In the genomic region with DNA sequence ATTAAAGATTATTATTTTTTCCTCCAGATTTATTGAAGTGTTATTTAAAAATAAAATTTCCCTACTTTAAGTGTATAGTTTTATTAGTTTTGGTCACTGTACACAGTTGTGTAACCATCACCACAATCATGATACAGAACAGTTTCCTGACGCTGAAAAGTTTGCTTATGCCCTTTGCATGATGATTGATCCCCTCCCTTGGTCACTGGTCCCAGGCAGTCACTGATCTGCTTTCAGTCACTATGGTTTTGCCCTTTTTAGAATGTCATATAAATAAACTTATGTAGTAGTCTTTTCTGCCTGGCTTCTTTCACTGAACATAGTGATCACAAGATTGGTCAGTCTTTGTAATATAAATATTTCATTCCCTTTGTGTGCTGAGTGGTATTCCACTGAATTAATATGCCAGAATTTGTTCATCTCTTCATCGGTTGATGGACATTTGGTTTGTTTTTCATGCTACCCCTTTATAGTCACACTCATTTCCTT, we compare ENCODE assay signal across 1 cellular context.
TF ChIP-seq lines count a peak whose summit lies in the region.

No MANE protein-coding gene starts in this region.

TF ChIP-seq in IMR-90, 13 proteins besides CTCF, POLR2A, EP300 and RAD21:
- TF ChIP-seq RCOR1 (IDR thresholded peaks at IDR 0.05; ENCODE audit: insufficient replicate concordance, low read length) (no peak), MAFK (IDR thresholded peaks at IDR 0.05; ENCODE audit: low read depth, low read length) (no peak), MXI1 (IDR thresholded peaks at IDR 0.05; ENCODE audit: borderline replicate concordance, low read depth, low read length) (no peak), NFE2L2 (IDR thresholded peaks at IDR 0.05; ENCODE audit: low read depth, low read length) (no peak), CEBPB (IDR thresholded peaks at IDR 0.05; ENCODE audit: low read depth, low read length) (no peak), FOS (IDR thresholded peaks at IDR 0.05; ENCODE audit: low read depth, low read length) (no peak), MAZ (IDR thresholded peaks at IDR 0.05; ENCODE audit: borderline replicate concordance, low read depth, low read length) (no peak), BHLHE40 (IDR thresholded peaks at IDR 0.05; ENCODE audit: low read depth, low read length) (no peak), RFX5 (IDR thresholded peaks at IDR 0.05; ENCODE audit: low read depth, low read length) (no peak), SMC3 (IDR thresholded peaks at IDR 0.05; ENCODE audit: low read depth, low read length) (no peak), CHD1 (IDR thresholded peaks at IDR 0.05; ENCODE audit: low read depth, low read length) (no peak)
- TF ChIP-seq, protein P1, sequence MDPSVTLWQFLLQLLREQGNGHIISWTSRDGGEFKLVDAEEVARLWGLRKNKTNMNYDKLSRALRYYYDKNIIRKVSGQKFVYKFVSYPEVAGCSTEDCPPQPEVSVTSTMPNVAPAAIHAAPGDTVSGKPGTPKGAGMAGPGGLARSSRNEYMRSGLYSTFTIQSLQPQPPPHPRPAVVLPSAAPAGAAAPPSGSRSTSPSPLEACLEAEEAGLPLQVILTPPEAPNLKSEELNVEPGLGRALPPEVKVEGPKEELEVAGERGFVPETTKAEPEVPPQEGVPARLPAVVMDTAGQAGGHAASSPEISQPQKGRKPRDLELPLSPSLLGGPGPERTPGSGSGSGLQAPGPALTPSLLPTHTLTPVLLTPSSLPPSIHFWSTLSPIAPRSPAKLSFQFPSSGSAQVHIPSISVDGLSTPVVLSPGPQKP (IDR thresholded peaks at IDR 0.05; ENCODE audit: borderline replicate concordance, low read depth, low read length): no peak
- TF ChIP-seq, protein P2, sequence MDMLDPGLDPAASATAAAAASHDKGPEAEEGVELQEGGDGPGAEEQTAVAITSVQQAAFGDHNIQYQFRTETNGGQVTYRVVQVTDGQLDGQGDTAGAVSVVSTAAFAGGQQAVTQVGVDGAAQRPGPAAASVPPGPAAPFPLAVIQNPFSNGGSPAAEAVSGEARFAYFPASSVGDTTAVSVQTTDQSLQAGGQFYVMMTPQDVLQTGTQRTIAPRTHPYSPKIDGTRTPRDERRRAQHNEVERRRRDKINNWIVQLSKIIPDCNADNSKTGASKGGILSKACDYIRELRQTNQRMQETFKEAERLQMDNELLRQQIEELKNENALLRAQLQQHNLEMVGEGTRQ (IDR thresholded peaks at IDR 0.05; ENCODE audit: low read depth, low read length): no peak
